ENCODE assay signal across 12 cellular contexts in the genomic region with DNA sequence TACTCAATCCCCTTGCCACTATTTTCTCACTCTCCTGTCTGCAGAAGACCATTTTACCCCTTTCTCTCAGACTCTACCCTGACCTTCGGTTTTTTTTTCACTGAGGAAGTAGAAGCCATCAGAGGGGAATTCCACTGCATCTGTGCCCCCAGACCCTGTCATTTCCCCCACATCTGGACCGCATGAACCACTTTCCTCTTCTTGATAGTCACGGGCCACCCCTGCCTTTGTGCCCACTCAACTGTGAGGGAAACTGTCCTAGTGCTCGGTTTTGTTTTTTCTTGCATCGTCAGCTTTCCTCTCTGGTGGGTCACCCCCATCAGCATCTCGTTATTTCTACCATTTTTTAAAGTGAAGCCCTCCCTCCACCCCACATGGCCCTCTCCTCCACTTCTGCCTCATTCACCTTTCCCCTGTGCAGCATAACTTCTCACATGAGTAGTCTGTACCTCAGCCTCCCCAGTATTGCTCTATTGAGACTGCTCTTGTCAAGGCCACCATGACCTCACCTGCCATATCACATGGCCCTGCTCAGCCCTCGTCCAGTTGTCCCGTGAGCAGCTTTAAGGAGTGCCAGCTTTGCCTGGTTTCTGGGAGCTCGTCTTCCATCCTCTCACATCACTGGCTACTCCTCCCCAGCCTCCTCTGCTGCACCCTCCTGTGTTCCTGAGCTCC. TPM values are rescaled to one million over a fixed set of nuclear protein-coding genes. Genes with fewer than 3 reads are reported as not detected.
A peak's percentile ranks its signal among the peaks of the same experiment; 100 is the strongest.
DNase-seq lines count a peak whose midpoint lies in the region; ATAC-seq and TF ChIP-seq lines count a peak whose summit lies in the region.
"Had no signal": no experiment of that assay in that cellular context is flagged by ENCODE, and none has a peak within 500 bp of the region (broad histone marks: within the 10 kb centered on the region; RNA-seq: fewer than 3 reads in every experiment).

No MANE protein-coding gene starts in this region.

- POLR2A ChIA-PET in GM10248 (lab: Yijun Ruan, JAX), result interaction anchor here (0.5 kb wide), 1 partner anchor 33 kb away, joined by 3 read pairs; no protein-coding TSS in a partner anchor

- H3K4me1 Mint-ChIP-seq in activated T-cell treated with anti-CD3 and anti-CD28 coated beads, Interleukin-2, amount 50 U/mL, for 24 hours (ENCODE audit: low read depth), result peaks cover 7% of the 10 kb centered on the region

- peak; percentile 56 for ATAC-seq in GM19372 (IDR thresholded peaks at IDR 0.05; ENCODE audit: low read depth, unreplicated experiment)
- peak; percentile 70 for ATAC-seq in HG02884 (IDR thresholded peaks at IDR 0.05; ENCODE audit: unreplicated experiment)
- ATAC-seq in GM19351 (IDR thresholded peaks at IDR 0.05; ENCODE audit: unreplicated experiment), result no peak

- peak; percentile 64 for DNase-seq in GM10248 (ENCODE audit: extremely low spot score)
- DNase-seq in adrenal gland, result peak in 4 of 7 donors; percentile 7 to 54 (median 35)
- no peak for DNase-seq in activated T-cell treated with anti-CD3 and anti-CD28 coated beads, Interleukin-2, amount 50 U/mL, for 24 hours
- DNase-seq in hepatic stellate cell (ENCODE audit: low spot score), result no peak
- DNase-seq in D341Med (ENCODE audit: low spot score), result no peak
- DNase-seq: AML-193, MG63, Right ventricle myocardium superior had no signal

- no peaks in the 10 kb centered on the region for H3K9me3 ChIP-seq in adrenal gland (replicated peaks in 1 of 3)
- H3K9me3 ChIP-seq: MG63 had no signal

- H3K36me3 Mint-ChIP-seq in activated T-cell treated with anti-CD3 and anti-CD28 coated beads, Interleukin-2, amount 50 U/mL, for 24 hours (ENCODE audit: low read depth), result peaks cover 87% of the 10 kb centered on the region

- H3K27me3 ChIP-seq in adrenal gland, result no peaks in the 10 kb centered on the region
- H3K27me3 ChIP-seq: MG63 had no signal

- WGBS in adrenal gland, 4 donors, result 79 to 84% (median 82%) methylated on average over 9 of the region's 9 CpGs

- no peak for TF ChIP-seq POLR2A in adrenal gland (IDR thresholded peaks at IDR 0.05)

- intact Hi-C loops in adrenal gland (cut with DNase I), result no loop called here

- no peak overlapping the region for H3K4me3 Mint-ChIP-seq in activated T-cell treated with anti-CD3 and anti-CD28 coated beads, Interleukin-2, amount 50 U/mL, for 24 hours
- H3K4me3 Mint-ChIP-seq: type B pancreatic cell had no signal

- no peak overlapping the region for H3K4me3 ChIP-seq in adrenal gland
- H3K4me3 ChIP-seq: MG63 had no signal

- no peaks in the 10 kb centered on the region for H3K27me3 Mint-ChIP-seq in activated T-cell treated with anti-CD3 and anti-CD28 coated beads, Interleukin-2, amount 50 U/mL, for 24 hours
- H3K27me3 Mint-ChIP-seq: type B pancreatic cell had no signal

- no peak overlapping the region for H3K27ac Mint-ChIP-seq in activated T-cell treated with anti-CD3 and anti-CD28 coated beads, Interleukin-2, amount 50 U/mL, for 24 hours
- H3K27ac Mint-ChIP-seq: type B pancreatic cell had no signal

- peaks cover 8 to 24% of the 10 kb centered on the region in 2 donors for H3K4me1 ChIP-seq in adrenal gland (replicated peaks in 1 of 2)

- CTCF ChIA-PET in GM10248 (lab: Yijun Ruan, JAX), result interaction anchor here (0.8 to 2.8 kb wide), 3 partner anchors 10 to 31 kb away, joined by 3 to 10 read pairs (median 7); no protein-coding TSS in a partner anchor

- H3K27ac ChIP-seq in adrenal gland, result no peak overlapping the region

- H3K9me3 Mint-ChIP-seq in activated T-cell treated with anti-CD3 and anti-CD28 coated beads, Interleukin-2, amount 50 U/mL, for 24 hours, result no peaks in the 10 kb centered on the region
- H3K9me3 Mint-ChIP-seq: type B pancreatic cell had no signal

- TF ChIP-seq CTCF in GM10248 (IDR thresholded peaks at IDR 0.05; ENCODE audit: control extremely low read depth, extremely low read depth, low read depth, missing control alignments) (no peak), adrenal gland (IDR thresholded peaks at IDR 0.05) (no peak)

- H3K36me3 ChIP-seq in adrenal gland (replicated peaks in 1 of 2), result peaks cover 0 to 47% of the 10 kb centered on the region in 2 donors

RNA-seq across cellular contexts. Expression of a gene that starts 32.4 kb away (rescaled TPM):
- total RNA-seq in adrenal gland, result 10 to 100 TPM; 21.5 to 37.5 (median 33.3) TPM
- polyA plus RNA-seq in adrenal gland, result 10 to 100 TPM in 2 of 3 donors, 1 to 10 TPM in 1; 8.9 to 28.3 (median 13.5) TPM

RNA-seq across cellular contexts. Expression of a gene that starts 50.7 kb away (rescaled TPM):
- 10 to 100 TPM in 2 of 8 donors, 1 to 10 TPM in 6; 5.6 to 12.6 (median 9.4) TPM for total RNA-seq in adrenal gland
- polyA plus RNA-seq in adrenal gland, result 1 to 10 TPM in 2 of 3 donors, under 1 TPM in 1; 0.95 to 2.2 (median 2.1) TPM

Comparison
In these comparisons a context has a peak if more than half of its experiments do, and no peak if none do; other contexts are left out.
1. DNase-seq: peak in GM10248 (single experiment) and adrenal gland (4 of 7); none in activated T-cell treated with anti-CD3 and anti-CD28 coated beads, Interleukin-2, amount 50 U/mL, for 24 hours (single experiment), hepatic stellate cell (single experiment) and D341Med (single experiment).